8 cellular contexts compared by ENCODE assay signal in the genomic region with DNA sequence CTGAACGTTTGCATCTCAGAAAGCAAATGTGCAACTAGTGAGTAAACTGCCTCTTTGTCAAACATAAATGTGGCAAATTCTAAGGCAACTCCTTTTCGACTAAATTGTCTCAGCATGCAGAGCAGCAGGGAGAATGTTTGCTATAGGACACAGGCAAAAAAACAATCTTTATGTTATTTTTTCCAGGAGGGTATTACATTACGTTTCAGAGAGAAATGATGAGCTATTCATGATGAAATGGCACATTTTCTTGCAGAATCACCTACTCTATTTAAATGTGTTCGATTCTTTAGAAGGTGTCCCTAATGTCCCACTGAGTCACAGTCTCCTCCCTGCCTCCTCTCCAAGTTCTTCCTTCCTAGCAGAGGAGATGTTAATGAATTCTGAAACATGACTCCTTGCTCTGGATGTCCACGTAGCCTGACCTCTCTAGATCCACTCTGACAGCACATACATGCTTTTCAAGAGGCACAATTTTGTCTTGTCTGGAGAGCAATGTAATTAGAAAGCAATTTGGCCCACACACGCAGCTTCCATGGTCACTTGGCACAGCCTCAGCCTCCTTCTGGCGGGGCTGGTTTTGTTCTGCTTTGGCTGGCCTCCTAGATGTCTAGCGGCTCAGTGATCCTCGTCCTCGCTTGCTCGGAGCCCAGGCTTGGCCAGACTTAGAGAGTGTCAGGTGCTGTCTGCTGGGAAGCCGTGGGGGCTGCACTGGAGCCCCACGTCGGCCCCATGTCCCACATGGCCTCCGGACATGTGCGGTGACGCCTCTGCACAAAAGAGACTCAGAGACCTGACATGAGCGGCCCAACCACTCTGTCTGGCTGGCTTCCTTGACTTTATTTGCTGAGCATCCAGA.
DNase-seq lines count a peak whose midpoint lies in the region; ATAC-seq lines count a peak whose summit lies in the region.

No MANE protein-coding gene starts in this region.

- no peaks in the 10 kb centered on the region for H3K27me3 ChIP-seq in SJSA1 (replicated peaks)

- no peak overlapping the region for H3K27ac Mint-ChIP-seq in T-helper 17 cell
- H3K27ac Mint-ChIP-seq in activated T-helper 1 cell treated with anti-CD3 and anti-CD28 coated beads, Interleukin-12 subunit alpha, Interleukin-12 subunit beta, Interleukin-2, Interleukin-4 antibody, amounts not matched to agents 30 ng/mL and 10 ng/mL and 1 ng/mL, durations not matched to agents 14 hours and 24 hours and 36 hours: no peak overlapping the region

- H3K4me3 ChIP-seq in SJSA1: no peak overlapping the region
- no peak overlapping the region for H3K4me3 ChIP-seq in skeletal muscle cell (ENCODE audit: low read depth, low read length)

- H3K36me3 Mint-ChIP-seq in T-helper 17 cell (ENCODE audit: low read depth): no peaks in the 10 kb centered on the region
- peaks cover 2% of the 10 kb centered on the region for H3K36me3 Mint-ChIP-seq in activated T-helper 1 cell treated with anti-CD3 and anti-CD28 coated beads, Interleukin-12 subunit alpha, Interleukin-12 subunit beta, Interleukin-2, Interleukin-4 antibody, amounts not matched to agents 30 ng/mL and 10 ng/mL and 1 ng/mL, durations not matched to agents 14 hours and 24 hours and 36 hours (ENCODE audit: low read depth)

- ATAC-seq in left cardiac atrium (peak; percentile 91 to 97), GM19397 (IDR thresholded peaks at IDR 0.05; ENCODE audit: unreplicated experiment) (no peak), T-helper 17 cell (no peak)

- H3K4me1 Mint-ChIP-seq in T-helper 17 cell: no peaks in the 10 kb centered on the region
- H3K4me1 Mint-ChIP-seq in activated T-helper 1 cell treated with anti-CD3 and anti-CD28 coated beads, Interleukin-12 subunit alpha, Interleukin-12 subunit beta, Interleukin-2, Interleukin-4 antibody, amounts not matched to agents 30 ng/mL and 10 ng/mL and 1 ng/mL, durations not matched to agents 14 hours and 24 hours and 36 hours (ENCODE audit: low read depth): no peaks in the 10 kb centered on the region

- H3K9me3 ChIP-seq in SJSA1 (replicated peaks) (no peaks in the 10 kb centered on the region; the same call in 1 of the 2 replicates), T-helper 17 cell (ENCODE audit: control insufficient read depth, low read length, poor library complexity, severe bottlenecking) (no peaks in the 10 kb centered on the region)

- no peaks in the 10 kb centered on the region for H3K36me3 ChIP-seq in SJSA1

- H3K9me3 Mint-ChIP-seq in activated T-helper 1 cell treated with anti-CD3 and anti-CD28 coated beads, Interleukin-12 subunit alpha, Interleukin-12 subunit beta, Interleukin-2, Interleukin-4 antibody, amounts not matched to agents 30 ng/mL and 10 ng/mL and 1 ng/mL, durations not matched to agents 14 hours and 24 hours and 36 hours: peaks cover 10% of the 10 kb centered on the region

- peak overlapping the region; percentile 74 for H3K27ac ChIP-seq in SJSA1

- DNase-seq in GM03348 (ENCODE audit: low spot score): peak; percentile 75
- DNase-seq in SJSA1 (ENCODE audit: low read depth in 1 of 2, low spot score in 2 of 2): peak; percentile 89 to 94
- peak; percentile 68 for DNase-seq in left cardiac atrium
- DNase-seq in skeletal muscle cell (ENCODE audit: low read depth): peak; percentile 81
- no peak for DNase-seq in T-helper 17 cell
- DNase-seq in activated T-helper 1 cell treated with anti-CD3 and anti-CD28 coated beads, Interleukin-12 subunit alpha, Interleukin-12 subunit beta, Interleukin-2, Interleukin-4 antibody, amounts not matched to agents 30 ng/mL and 10 ng/mL and 1 ng/mL, durations not matched to agents 14 hours and 24 hours and 36 hours (ENCODE audit: low spot score): no peak
- DNase-seq in NCI-H226: no peak

- no peak overlapping the region for H3K4me3 Mint-ChIP-seq in T-helper 17 cell
- no peak overlapping the region for H3K4me3 Mint-ChIP-seq in activated T-helper 1 cell treated with anti-CD3 and anti-CD28 coated beads, Interleukin-12 subunit alpha, Interleukin-12 subunit beta, Interleukin-2, Interleukin-4 antibody, amounts not matched to agents 30 ng/mL and 10 ng/mL and 1 ng/mL, durations not matched to agents 14 hours and 24 hours and 36 hours

- intact Hi-C loops in left cardiac atrium (cut with DNase I): loop anchor here in 1 of 2 donors (10.0 kb wide), 2 partner anchors 123 to 157 kb away; partner anchors contain the start of genes ZEB1 and ZNF438
- intact Hi-C loops in activated T-helper 1 cell treated with anti-CD3 and anti-CD28 coated beads, Interleukin-12 subunit alpha, Interleukin-12 subunit beta, Interleukin-2, Interleukin-4 antibody, amounts not matched to agents 30 ng/mL and 10 ng/mL and 1 ng/mL, durations not matched to agents 14 hours and 24 hours and 36 hours (cut with micrococcal nuclease): no loop called here

- no peaks in the 10 kb centered on the region for H3K27me3 Mint-ChIP-seq in T-helper 17 cell
- peaks cover 10% of the 10 kb centered on the region for H3K27me3 Mint-ChIP-seq in activated T-helper 1 cell treated with anti-CD3 and anti-CD28 coated beads, Interleukin-12 subunit alpha, Interleukin-12 subunit beta, Interleukin-2, Interleukin-4 antibody, amounts not matched to agents 30 ng/mL and 10 ng/mL and 1 ng/mL, durations not matched to agents 14 hours and 24 hours and 36 hours (ENCODE audit: insufficient read depth)

- H3K4me1 ChIP-seq in SJSA1 (replicated peaks): peaks cover 21% of the 10 kb centered on the region

Comparison
In these comparisons a context has a peak if more than half of its experiments do, and no peak if none do; other contexts are left out.
1. DNase-seq: peak in GM03348 (single experiment), SJSA1 (2 of 2), left cardiac atrium (single experiment) and skeletal muscle cell (single experiment); none in T-helper 17 cell (0 of 3), activated T-helper 1 cell treated with anti-CD3 and anti-CD28 coated beads, Interleukin-12 subunit alpha, Interleukin-12 subunit beta, Interleukin-2, Interleukin-4 antibody, amounts not matched to agents 30 ng/mL and 10 ng/mL and 1 ng/mL, durations not matched to agents 14 hours and 24 hours and 36 hours (single experiment) and NCI-H226 (single experiment).
2. ATAC-seq: peak in left cardiac atrium (2 of 2); none in GM19397 (single experiment) and T-helper 17 cell (single experiment).